In the genomic region with DNA sequence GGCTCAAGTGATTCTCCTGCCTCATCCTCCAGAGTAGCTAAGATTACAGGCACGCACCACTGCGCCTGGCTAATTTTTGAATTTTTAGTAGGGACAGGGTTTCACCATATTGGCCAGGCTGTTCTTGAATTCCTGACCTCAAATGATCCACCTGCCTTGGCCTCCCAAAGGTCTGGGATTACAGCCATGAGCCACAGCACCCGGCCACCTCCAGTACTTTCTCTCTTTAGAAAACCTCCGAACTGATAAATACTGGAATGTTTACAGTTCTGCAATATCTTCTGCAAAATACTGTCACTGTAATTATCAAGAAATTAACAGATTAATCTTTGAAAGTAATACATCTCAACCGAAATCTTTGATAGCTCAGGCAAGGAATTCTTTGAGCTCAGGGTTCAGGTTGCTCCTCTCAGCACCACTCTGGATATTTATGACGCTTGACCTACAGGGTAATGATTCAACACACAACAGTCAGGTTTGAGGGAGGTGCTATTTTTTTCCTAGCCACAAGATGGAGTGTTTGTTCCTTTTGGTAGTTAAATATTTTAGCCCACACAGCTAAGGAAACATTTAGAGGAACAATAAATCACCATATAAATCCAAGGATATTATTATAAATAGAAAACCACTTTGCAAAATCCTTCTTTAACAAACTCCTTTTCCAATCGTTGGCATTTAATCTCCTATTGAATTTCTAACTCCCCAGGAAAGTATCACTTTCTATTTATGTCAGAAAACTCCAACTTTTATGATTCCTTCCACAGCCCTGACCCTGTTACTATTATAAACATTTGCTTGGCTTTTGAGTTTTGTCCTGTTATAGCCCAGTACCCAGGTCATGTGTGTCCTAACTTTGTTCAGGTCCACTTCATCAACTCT, we compare ENCODE assay signal across 8 cellular contexts. TPM values are rescaled to one million over a fixed set of nuclear protein-coding genes. Genes with fewer than 3 reads are reported as not detected.
DNase-seq lines count a peak whose midpoint lies in the region; ATAC-seq and TF ChIP-seq lines count a peak whose summit lies in the region.

No MANE protein-coding gene starts in this region.

- ATAC-seq in GM21515 (IDR thresholded peaks at IDR 0.05; ENCODE audit: unreplicated experiment), result peak; percentile 69
- ATAC-seq in stimulated activated naive CD8-positive, alpha-beta T cell treated with anti-CD3 and anti-CD28 coated beads, Interleukin-15, amount 100 ng/mL, for 72 hours, result peak; percentile 54

- no peak overlapping the region for H3K4me3 Mint-ChIP-seq in MCF 10A (ENCODE audit: unreplicated experiment)
- no peak overlapping the region for H3K4me3 Mint-ChIP-seq in stimulated activated naive CD8-positive, alpha-beta T cell treated with anti-CD3 and anti-CD28 coated beads, Interleukin-15, amount 100 ng/mL, for 72 hours

- POLR2A ChIA-PET in MCF 10A (lab: Yijun Ruan, JAX), result interaction anchor here (0.6 to 3.6 kb wide), 10 partner anchors 13 to 267 kb away, joined by 3 to 33 read pairs (median 4); a partner anchor contains a TSS

- H3K4me1 Mint-ChIP-seq in MCF 10A (ENCODE audit: insufficient read depth, unreplicated experiment), result peaks cover 20% of the 10 kb centered on the region
- H3K4me1 Mint-ChIP-seq in stimulated activated naive CD8-positive, alpha-beta T cell treated with anti-CD3 and anti-CD28 coated beads, Interleukin-15, amount 100 ng/mL, for 72 hours, result no peaks in the 10 kb centered on the region

- no TSS peak for BruUV-seq in MCF 10A (replicated peaks; lab: Mats Ljungman, UMichigan)

- peak overlapping the region; percentile 16 for H3K27ac Mint-ChIP-seq in MCF 10A (ENCODE audit: low read depth, unreplicated experiment)
- H3K27ac Mint-ChIP-seq in stimulated activated naive CD8-positive, alpha-beta T cell treated with anti-CD3 and anti-CD28 coated beads, Interleukin-15, amount 100 ng/mL, for 72 hours, result no peak overlapping the region

- H3K9me3 Mint-ChIP-seq in MCF 10A (ENCODE audit: unreplicated experiment), result no peaks in the 10 kb centered on the region
- H3K9me3 Mint-ChIP-seq in stimulated activated naive CD8-positive, alpha-beta T cell treated with anti-CD3 and anti-CD28 coated beads, Interleukin-15, amount 100 ng/mL, for 72 hours, result no peaks in the 10 kb centered on the region

- TF ChIP-seq CTCF in MCF 10A (IDR thresholded peaks at IDR 0.05; ENCODE audit: unreplicated experiment), result peak; percentile 76

- CTCF ChIA-PET in MCF 10A (lab: Yijun Ruan, JAX), result interaction anchor here (0.5 to 17.3 kb wide), 31 partner anchors 9 to 909 kb away, joined by 3 to 432 read pairs (median 5); no protein-coding TSS in a partner anchor

- H3K27me3 Mint-ChIP-seq in MCF 10A (ENCODE audit: insufficient read depth, unreplicated experiment), result no peaks in the 10 kb centered on the region
- peaks cover 29% of the 10 kb centered on the region for H3K27me3 Mint-ChIP-seq in stimulated activated naive CD8-positive, alpha-beta T cell treated with anti-CD3 and anti-CD28 coated beads, Interleukin-15, amount 100 ng/mL, for 72 hours

- DNase-seq in SHP77 (lab: John Stamatoyannopoulos, UW) (peak; percentile 33 to 61), SHP77 treated with DMSO at 0.1 percent for 48 hours (lab: John Stamatoyannopoulos, UW) (no peak), HT1080 (ENCODE audit: low read depth) (peak; percentile 77), NCI-H774 (lab: John Stamatoyannopoulos, UW) (peak; percentile 1), MCF 10A (ENCODE audit: unreplicated experiment) (peak; percentile 76), iris pigment epithelial cell (ENCODE audit: low read depth) (peak; percentile 72)
- DNase-seq in stimulated activated naive CD8-positive, alpha-beta T cell treated with anti-CD3 and anti-CD28 coated beads, Interleukin-15, amount 100 ng/mL, for 72 hours, result peak in 1 of 2 donors; percentile 19

- intact Hi-C loops in MCF 10A (cut with micrococcal nuclease), result loop anchor here (1.0 to 5.0 kb wide), 3 partner anchors 47 to 195 kb away; a partner anchor contains a TSS

- peaks cover 31% of the 10 kb centered on the region for H3K36me3 Mint-ChIP-seq in MCF 10A (ENCODE audit: insufficient read depth, unreplicated experiment)

RNA-seq across cellular contexts. Expression of a gene that starts 48.6 kb away (rescaled TPM):
- total RNA-seq in HT1080 (2014; rRNA removed; shearing (Covaris generic)), result 23.8 and 28.1 TPM in 2 replicates
- polyA plus RNA-seq in HT1080 (2015; cell fraction: cytosol; rRNA removed), result 21.8 and 28.0 TPM in 2 replicates
- polyA plus RNA-seq in HT1080 (2015; cell fraction: nucleus; rRNA removed), result 25.7 and 29.9 TPM in 2 replicates
- 35.0 and 49.4 TPM in 2 replicates for total RNA-seq in MCF 10A (2022)
